14 cellular contexts compared by ENCODE assay signal in the genomic region with DNA sequence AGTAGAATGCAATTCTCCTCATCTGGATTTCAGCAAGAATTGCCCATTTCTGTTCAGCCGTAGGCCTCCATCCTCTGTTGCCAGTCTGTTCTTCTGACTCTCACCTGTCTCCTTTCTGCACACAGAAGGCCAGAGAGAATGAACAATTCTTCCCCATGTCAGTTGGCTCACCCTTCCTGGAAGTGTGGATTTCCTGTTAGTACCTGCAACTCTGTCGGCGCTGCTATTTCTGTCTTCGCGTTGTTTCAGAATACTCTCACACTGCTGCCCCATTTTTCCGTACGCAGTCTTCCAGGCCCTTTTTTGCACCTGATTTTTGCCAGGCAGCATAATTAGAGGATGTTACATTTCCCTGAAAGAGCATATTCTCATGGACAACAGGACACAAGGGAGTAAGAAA.
"Had no signal": no experiment of that assay in that cellular context is flagged by ENCODE, and none has a peak within 500 bp of the region (broad histone marks: within the 10 kb centered on the region; RNA-seq: fewer than 3 reads in every experiment).

No MANE protein-coding gene starts in this region.

- H3K4me3 ChIP-seq: heart right ventricle, neural progenitor cell, pancreas, right lobe of liver, skin epidermis, stomach, thoracic aorta, transverse colon had no signal

- H3K36me3 ChIP-seq: heart right ventricle, neural progenitor cell, pancreas, right lobe of liver, stomach, thoracic aorta, transverse colon had no signal

- DNase-seq: central memory CD4-positive, alpha-beta T cell; heart right ventricle; hypothalamus; mammary epithelial cell; natural killer cell; occipital lobe; pancreas; right lobe of liver; stimulated activated naive CD4-positive, alpha-beta T cell; stomach; transverse colon had no signal

- H3K27ac ChIP-seq: neural progenitor cell, right lobe of liver, skin epidermis, thoracic aorta, transverse colon had no signal

- H3K9me3 ChIP-seq: pancreas, right lobe of liver, transverse colon had no signal

- H3K4me1 ChIP-seq: neural progenitor cell had no signal

- H3K4me2 ChIP-seq: neural progenitor cell had no signal

- H3K27me3 ChIP-seq: heart right ventricle, neural progenitor cell, pancreas, right lobe of liver, stomach, transverse colon had no signal

- H3K9ac ChIP-seq: neural progenitor cell had no signal
